1 cellular context compared by ENCODE assay signal in genomic region chr10:110404374-110404773, GRCh38.
A peak's percentile ranks its signal among the peaks of the same experiment; 100 is the strongest.
TF ChIP-seq lines count a peak whose summit lies in the region.

No MANE protein-coding gene starts in this region.

TF ChIP-seq in K562, 482 proteins besides CTCF, POLR2A, EP300 and RAD21 (continued from another document):
- no peak for TF ChIP-seq NFE2L1 (tag; IDR thresholded peaks at IDR 0.05; ENCODE audit: borderline replicate concordance, low read depth)
- TF ChIP-seq NR2C2 (CRISPR knock-in tag; IDR thresholded peaks at IDR 0.05), result no peak
- peak; percentile 16; the same call in 1 of the 2 replicates for TF ChIP-seq NR2C2 (tag; IDR thresholded peaks at IDR 0.05)
- no peak for TF ChIP-seq HOMEZ (CRISPR knock-in tag; IDR thresholded peaks at IDR 0.05)
- peak; percentile 39; the same call in 1 of the 2 replicates for TF ChIP-seq ZNF584 (CRISPR knock-in tag; IDR thresholded peaks at IDR 0.05; ENCODE audit: low read depth)
- TF ChIP-seq RBM15 (IDR thresholded peaks at IDR 0.05; ENCODE audit: insufficient read depth, low read length), result no peak
- no peak for TF ChIP-seq STAT5A (IDR thresholded peaks at IDR 0.05; ENCODE audit: borderline replicate concordance, low read length)
- 0 out of 2 replicates have a peak, but pooled peaks have one; percentile 71 for TF ChIP-seq ZNF175 (CRISPR knock-in tag; IDR thresholded peaks at IDR 0.05; ENCODE audit: low read depth)
- peak; percentile 69 for TF ChIP-seq CEBPG (CRISPR knock-in tag; IDR thresholded peaks at IDR 0.05)
- peak; percentile 56 to 92; a peak in 3 of 4 replicates for TF ChIP-seq CEBPG (tag; conservative IDR thresholded peaks at IDR 0.05 in 1 of 2, IDR thresholded peaks at IDR 0.05 in 1 of 2)
- TF ChIP-seq, protein P1, sequence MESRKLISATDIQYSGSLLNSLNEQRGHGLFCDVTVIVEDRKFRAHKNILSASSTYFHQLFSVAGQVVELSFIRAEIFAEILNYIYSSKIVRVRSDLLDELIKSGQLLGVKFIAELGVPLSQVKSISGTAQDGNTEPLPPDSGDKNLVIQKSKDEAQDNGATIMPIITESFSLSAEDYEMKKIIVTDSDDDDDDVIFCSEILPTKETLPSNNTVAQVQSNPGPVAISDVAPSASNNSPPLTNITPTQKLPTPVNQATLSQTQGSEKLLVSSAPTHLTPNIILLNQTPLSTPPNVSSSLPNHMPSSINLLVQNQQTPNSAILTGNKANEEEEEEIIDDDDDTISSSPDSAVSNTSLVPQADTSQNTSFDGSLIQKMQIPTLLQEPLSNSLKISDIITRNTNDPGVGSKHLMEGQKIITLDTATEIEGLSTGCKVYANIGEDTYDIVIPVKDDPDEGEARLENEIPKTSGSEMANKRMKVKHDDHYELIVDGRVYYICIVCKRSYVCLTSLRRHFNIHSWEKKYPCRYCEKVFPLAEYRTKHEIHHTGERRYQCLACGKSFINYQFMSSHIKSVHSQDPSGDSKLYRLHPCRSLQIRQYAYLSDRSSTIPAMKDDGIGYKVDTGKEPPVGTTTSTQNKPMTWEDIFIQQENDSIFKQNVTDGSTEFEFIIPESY (CRISPR knock-in tag; IDR thresholded peaks at IDR 0.05), result no peak
- TF ChIP-seq PRPF4 (IDR thresholded peaks at IDR 0.05; ENCODE audit: insufficient read depth, low read depth, low read length, poor library complexity, severe bottlenecking), result no peak
- TF ChIP-seq SMARCB1 (IDR thresholded peaks at IDR 0.05; ENCODE audit: insufficient read length, low read depth), result no peak
